ENCODE assay signal across 8 cellular contexts in the genomic region with DNA sequence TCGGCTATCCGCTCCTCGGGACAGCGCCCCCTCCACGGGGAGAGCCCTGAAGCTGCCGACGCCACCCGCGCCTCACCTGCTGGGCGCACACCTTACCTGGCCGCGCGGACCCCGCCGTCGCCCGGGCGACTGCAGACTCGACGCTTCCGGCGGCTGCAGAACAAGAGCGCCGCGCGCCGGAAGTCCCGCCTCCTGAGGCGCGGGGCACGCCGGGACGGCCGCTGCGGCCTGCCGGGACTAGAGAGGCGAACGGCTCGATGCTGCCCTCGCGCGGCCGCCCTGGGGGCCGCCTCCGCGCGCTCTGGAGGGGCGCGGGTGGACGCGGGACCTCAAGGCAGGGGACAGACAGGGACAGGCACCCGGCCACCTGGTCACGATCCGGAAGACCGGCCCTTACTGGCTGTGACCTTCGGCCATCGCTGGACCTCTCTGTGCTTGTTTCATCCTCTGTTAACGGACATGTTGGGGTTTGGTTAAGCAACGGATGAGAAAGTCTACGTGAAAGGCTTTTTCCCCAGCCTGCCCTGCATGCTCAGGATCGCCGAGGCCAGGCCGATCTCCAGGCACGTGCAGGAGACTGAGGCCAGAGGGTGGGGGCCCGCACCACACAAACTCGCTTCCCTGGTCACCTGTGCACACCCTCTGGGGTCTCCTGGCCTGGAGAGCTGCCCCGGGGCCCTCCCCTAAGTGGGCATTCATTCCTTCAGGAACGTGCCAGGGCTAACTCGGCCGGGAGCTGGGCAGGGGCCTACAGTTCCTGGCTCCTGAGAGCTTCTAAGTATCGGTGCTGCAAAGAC. TPM values are rescaled to one million over a fixed set of nuclear protein-coding genes. Genes with fewer than 3 reads are reported as not detected.
A peak's percentile ranks its signal among the peaks of the same experiment; 100 is the strongest.
DNase-seq lines count a peak whose midpoint lies in the region; ATAC-seq, FAIRE-seq and TF ChIP-seq lines count a peak whose summit lies in the region.

A gene with protein sequence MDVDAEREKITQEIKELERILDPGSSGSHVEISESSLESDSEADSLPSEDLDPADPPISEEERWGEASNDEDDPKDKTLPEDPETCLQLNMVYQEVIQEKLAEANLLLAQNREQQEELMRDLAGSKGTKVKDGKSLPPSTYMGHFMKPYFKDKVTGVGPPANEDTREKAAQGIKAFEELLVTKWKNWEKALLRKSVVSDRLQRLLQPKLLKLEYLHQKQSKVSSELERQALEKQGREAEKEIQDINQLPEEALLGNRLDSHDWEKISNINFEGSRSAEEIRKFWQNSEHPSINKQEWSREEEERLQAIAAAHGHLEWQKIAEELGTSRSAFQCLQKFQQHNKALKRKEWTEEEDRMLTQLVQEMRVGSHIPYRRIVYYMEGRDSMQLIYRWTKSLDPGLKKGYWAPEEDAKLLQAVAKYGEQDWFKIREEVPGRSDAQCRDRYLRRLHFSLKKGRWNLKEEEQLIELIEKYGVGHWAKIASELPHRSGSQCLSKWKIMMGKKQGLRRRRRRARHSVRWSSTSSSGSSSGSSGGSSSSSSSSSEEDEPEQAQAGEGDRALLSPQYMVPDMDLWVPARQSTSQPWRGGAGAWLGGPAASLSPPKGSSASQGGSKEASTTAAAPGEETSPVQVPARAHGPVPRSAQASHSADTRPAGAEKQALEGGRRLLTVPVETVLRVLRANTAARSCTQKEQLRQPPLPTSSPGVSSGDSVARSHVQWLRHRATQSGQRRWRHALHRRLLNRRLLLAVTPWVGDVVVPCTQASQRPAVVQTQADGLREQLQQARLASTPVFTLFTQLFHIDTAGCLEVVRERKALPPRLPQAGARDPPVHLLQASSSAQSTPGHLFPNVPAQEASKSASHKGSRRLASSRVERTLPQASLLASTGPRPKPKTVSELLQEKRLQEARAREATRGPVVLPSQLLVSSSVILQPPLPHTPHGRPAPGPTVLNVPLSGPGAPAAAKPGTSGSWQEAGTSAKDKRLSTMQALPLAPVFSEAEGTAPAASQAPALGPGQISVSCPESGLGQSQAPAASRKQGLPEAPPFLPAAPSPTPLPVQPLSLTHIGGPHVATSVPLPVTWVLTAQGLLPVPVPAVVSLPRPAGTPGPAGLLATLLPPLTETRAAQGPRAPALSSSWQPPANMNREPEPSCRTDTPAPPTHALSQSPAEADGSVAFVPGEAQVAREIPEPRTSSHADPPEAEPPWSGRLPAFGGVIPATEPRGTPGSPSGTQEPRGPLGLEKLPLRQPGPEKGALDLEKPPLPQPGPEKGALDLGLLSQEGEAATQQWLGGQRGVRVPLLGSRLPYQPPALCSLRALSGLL (N-terminal part only) (minus strand): TSS at position 133 of the 797 bp plus-strand sequence. CDS start 1,742 bp downstream, outside the sequence.

- in situ Hi-C loops in astrocyte of the spinal cord (cut with HindIII; ENCODE audit: low sequenced_read_pairs): no loop called here

- intact Hi-C loops in sciatic nerve (cut with DNase I): no loop called here

- TF ChIP-seq POLR2A in GM12891 (IDR thresholded peaks at IDR 0.05; ENCODE audit: low read depth, low read length): 0 out of 2 replicates have a peak, but pooled peaks have one; percentile 57

- peak within 1 kb of the TSS; percentile 87 for H3K4me3 ChIP-seq in astrocyte of the spinal cord (ENCODE audit: low read depth, low read length)

- DNase-seq in GM12891 (ENCODE audit: insufficient read length, low spot score): peak; percentile 99
- DNase-seq in NCI-H1930 (lab: John Stamatoyannopoulos, UW): peak; percentile 81 to 92
- DNase-seq in T1000 (lab: John Stamatoyannopoulos, UW): peak; percentile 66
- peak; percentile 85 for DNase-seq in astrocyte of the spinal cord (ENCODE audit: low read depth, low spot score)
- peak; percentile 46 for DNase-seq in iPS DF 4.7 (ENCODE audit: extremely low read depth, low spot score)
- peak; percentile 91 for DNase-seq in sciatic nerve (ENCODE audit: low spot score)

- peak; percentile 77 for TF ChIP-seq CTCF in astrocyte of the spinal cord (IDR thresholded peaks at IDR 0.05; ENCODE audit: low read depth, low read length)

- FAIRE-seq in GM12891 (lab: Jason Lieb, UNC): peak; percentile 99

- ATAC-seq in HG02852 (IDR thresholded peaks at IDR 0.05; ENCODE audit: unreplicated experiment): peak; percentile 70
- peak; percentile 88 for ATAC-seq in sciatic nerve
- no peak for ATAC-seq in HG03095 (IDR thresholded peaks at IDR 0.05; ENCODE audit: unreplicated experiment)

TF ChIP-seq in GM12891, 5 proteins besides CTCF, POLR2A, EP300 and RAD21:
- TF ChIP-seq SPI1 (IDR thresholded peaks at IDR 0.05; ENCODE audit: low read depth, low read length) (no peak), TAF1 (IDR thresholded peaks at IDR 0.05; ENCODE audit: low read depth, low read length) (peak; percentile 82), POLR2AphosphoS5 (IDR thresholded peaks at IDR 0.05; ENCODE audit: low read depth, low read length) (peak; percentile 72)

RNA-seq across cellular contexts. Expression of the gene that starts here (rescaled TPM):
- 9.8 TPM for polyA plus RNA-seq in GM12891 (2012; ENCODE audit: low read depth, missing spikeins)
- 9.9 TPM for total RNA-seq in sciatic nerve

Comparison
In these comparisons a context has a peak if more than half of its experiments do, and no peak if none do; other contexts are left out.
1. DNase-seq: peak in every context shown above with its lines; median percentile 99 in GM12891; 91 in sciatic nerve; 86 in NCI-H1930; 85 in astrocyte of the spinal cord; 66 in T1000; 46 in iPS DF 4.7.